In the genomic region with DNA sequence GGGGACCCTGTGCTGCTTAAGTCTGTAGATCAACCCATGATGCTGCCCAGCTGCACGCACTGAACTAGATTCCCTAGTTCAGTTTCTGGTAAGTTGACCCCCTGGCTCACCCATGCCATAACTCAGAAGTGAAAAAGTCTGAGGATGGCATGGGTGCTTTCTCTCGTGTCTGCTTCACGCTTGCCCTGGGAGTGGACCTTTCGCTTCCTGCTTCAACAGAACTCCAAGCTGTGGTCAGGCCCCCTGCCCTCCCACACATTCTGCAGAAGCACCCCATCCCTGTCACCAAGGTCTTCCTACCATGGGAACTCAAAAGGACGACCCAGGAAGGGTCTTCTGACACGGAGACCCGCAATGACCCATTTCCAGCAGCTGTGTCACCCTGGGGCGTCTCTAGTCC, we compare ENCODE assay signal across 13 cellular contexts. TPM values are rescaled to one million over a fixed set of nuclear protein-coding genes. Genes with fewer than 3 reads are reported as not detected.
DNase-seq lines count a peak whose midpoint lies in the region; ATAC-seq, FAIRE-seq and TF ChIP-seq lines count a peak whose summit lies in the region.
"Had no signal": no experiment of that assay in that cellular context is flagged by ENCODE, and none has a peak within 500 bp of the region (broad histone marks: within the 10 kb centered on the region; RNA-seq: fewer than 3 reads in every experiment).

No MANE protein-coding gene starts in this region.

- DNase-seq in CD1c-positive myeloid dendritic cell (ENCODE audit: extremely low spot score) (peak; percentile 74), bronchial epithelial cell (ENCODE audit: low read depth) (no peak), left lung (no peak), DMS114 treated with DMSO at 0.1 percent for 48 hours (lab: John Stamatoyannopoulos, UW; ENCODE audit: unreplicated experiment) (no peak)
- DNase-seq: CD4-positive, CD25-positive, alpha-beta regulatory T cell had no signal

- H3K36me3 Mint-ChIP-seq in stimulated activated memory B cell treated with anti-CD40 and anti-IgM and Interleukin-4, amounts not matched to agents 10 μg/mL and 1 μg/mL and 100 μg/mL, for 72 hours, result peaks cover 88% of the 10 kb centered on the region
- H3K36me3 Mint-ChIP-seq: CD4-positive, CD25-positive, alpha-beta regulatory T cell had no signal

- TF ChIP-seq CTCF in bronchial epithelial cell (IDR thresholded peaks at IDR 0.05; ENCODE audit: insufficient read depth, low read length, severe bottlenecking) (no peak), left lung (IDR thresholded peaks at IDR 0.05) (no peak)

- peak overlapping the region; percentile 60 for H3K27ac Mint-ChIP-seq in stimulated activated memory B cell treated with anti-CD40 and anti-IgM and Interleukin-4, amounts not matched to agents 10 μg/mL and 1 μg/mL and 100 μg/mL, for 72 hours
- H3K27ac Mint-ChIP-seq: CD4-positive, CD25-positive, alpha-beta regulatory T cell had no signal

- H3K4me3 Mint-ChIP-seq in stimulated activated memory B cell treated with anti-CD40 and anti-IgM and Interleukin-4, amounts not matched to agents 10 μg/mL and 1 μg/mL and 100 μg/mL, for 72 hours, result no peak overlapping the region
- H3K4me3 Mint-ChIP-seq: CD4-positive, CD25-positive, alpha-beta regulatory T cell had no signal

- H3K4me3 ChIP-seq in bronchial epithelial cell (ENCODE audit: low read depth, low read length) (no peak overlapping the region), left lung (no peak overlapping the region)
- H3K4me3 ChIP-seq: A549 had no signal

- peak overlapping the region; percentile 44 to 46 for H3K27ac ChIP-seq in left lung
- H3K27ac ChIP-seq: A549 had no signal

- no peaks in the 10 kb centered on the region for H3K9me3 Mint-ChIP-seq in stimulated activated memory B cell treated with anti-CD40 and anti-IgM and Interleukin-4, amounts not matched to agents 10 μg/mL and 1 μg/mL and 100 μg/mL, for 72 hours
- H3K9me3 Mint-ChIP-seq: CD4-positive, CD25-positive, alpha-beta regulatory T cell had no signal

- H3K9me3 ChIP-seq in left lung, result no peaks in the 10 kb centered on the region
- H3K9me3 ChIP-seq: A549 had no signal

- H3K36me3 ChIP-seq in bronchial epithelial cell (ENCODE audit: control insufficient read depth, insufficient read depth, low read length) (no peaks in the 10 kb centered on the region), left lung (peaks cover 0 to 16% of the 10 kb centered on the region in 2 donors)

- H3K27me3 ChIP-seq in bronchial epithelial cell (ENCODE audit: control insufficient read depth, insufficient read depth, low read length), result no peaks in the 10 kb centered on the region
- H3K27me3 ChIP-seq in left lung, result no peaks in the 10 kb centered on the region

- peak; percentile 55 for FAIRE-seq in bronchial epithelial cell (lab: Jason Lieb, UNC)
- FAIRE-seq: A549, H54 had no signal

- peaks cover 20% of the 10 kb centered on the region for H3K4me1 Mint-ChIP-seq in stimulated activated memory B cell treated with anti-CD40 and anti-IgM and Interleukin-4, amounts not matched to agents 10 μg/mL and 1 μg/mL and 100 μg/mL, for 72 hours
- H3K4me1 Mint-ChIP-seq: CD4-positive, CD25-positive, alpha-beta regulatory T cell had no signal

- H3K27me3 Mint-ChIP-seq in stimulated activated memory B cell treated with anti-CD40 and anti-IgM and Interleukin-4, amounts not matched to agents 10 μg/mL and 1 μg/mL and 100 μg/mL, for 72 hours, result no peaks in the 10 kb centered on the region

- no peak for ATAC-seq in left lung
- no peak for ATAC-seq in stimulated activated memory B cell treated with anti-CD40 and anti-IgM and Interleukin-4, amounts not matched to agents 10 μg/mL and 1 μg/mL and 100 μg/mL, for 72 hours
- ATAC-seq in GM18858 (IDR thresholded peaks at IDR 0.05; ENCODE audit: unreplicated experiment), result no peak
- no peak for ATAC-seq in HG03571 (IDR thresholded peaks at IDR 0.05; ENCODE audit: unreplicated experiment)
- ATAC-seq in HG03520 (IDR thresholded peaks at IDR 0.05; ENCODE audit: unreplicated experiment), result no peak
- ATAC-seq: A549, HCT116 had no signal

- intact Hi-C loops in left lung (cut with DNase I), result no loop called here

- peaks cover 0 to 9% of the 10 kb centered on the region in 2 donors for H3K4me1 ChIP-seq in left lung
- H3K4me1 ChIP-seq: A549 had no signal

RNA-seq across cellular contexts. Expression of a gene that starts 39.9 kb away (rescaled TPM):
- total RNA-seq in bronchial epithelial cell (not detected in 2 replicates), left lung (1 to 10 TPM in 1 of 2 donors, under 1 TPM in 1; 0.50 to 1.2 TPM)
- total RNA-seq: CD4-positive, CD25-positive, alpha-beta regulatory T cell; Daoy had no signal
